30 cellular contexts compared by ENCODE assay signal in genomic region chr22:34301569-34301968, GRCh38.
"Had no signal": no experiment of that assay in that cellular context is flagged by ENCODE, and none has a peak within 500 bp of the region (broad histone marks: within the 10 kb centered on the region; RNA-seq: fewer than 3 reads in every experiment).

No MANE protein-coding gene starts in this region.

- FAIRE-seq: astrocyte, bronchial epithelial cell, colon had no signal

- H3K27me3 ChIP-seq: brain microvascular endothelial cell, esophagus muscularis mucosa, foreskin keratinocyte, gastrocnemius medialis, heart right ventricle had no signal

- H3K36me3 ChIP-seq: brain microvascular endothelial cell, esophagus muscularis mucosa, gastrocnemius medialis, heart right ventricle had no signal

- H3K9me3 ChIP-seq: esophagus muscularis mucosa, gastrocnemius medialis, heart right ventricle had no signal

- ATAC-seq: activated T-cell treated with anti-CD3 and anti-CD28 coated beads, Interleukin-2, amount 50 U/mL, for 72 hours; foreskin keratinocyte; gastrocnemius medialis; T-helper 17 cell had no signal

- H3K4me3 ChIP-seq: dorsolateral prefrontal cortex, esophagus muscularis mucosa, gastrocnemius medialis, heart right ventricle had no signal

- H3K4me1 ChIP-seq: foreskin keratinocyte, gastrocnemius medialis had no signal

- H3K27ac ChIP-seq: brain microvascular endothelial cell, dorsolateral prefrontal cortex, esophagus muscularis mucosa, foreskin keratinocyte, gastrocnemius medialis, heart right ventricle had no signal

- DNase-seq: activated CD4-positive, alpha-beta memory T cell treated with anti-CD3 and anti-CD28 coated beads, Interleukin-2, amount 10 ng/mL, durations not matched to agents 7 days and 5 days; activated CD4-positive, alpha-beta T cell treated with anti-CD3 and anti-CD28 coated beads for 1 hour; activated CD4-positive, alpha-beta T cell treated with anti-CD3 and anti-CD28 coated beads for 4 hours; activated CD4-positive, alpha-beta T cell treated with anti-CD3 and anti-CD28 coated beads, Interleukin-2, amount 10 ng/mL, durations not matched to agents 7 days and 5 days; activated CD4-positive, alpha-beta T cell treated with anti-CD3 and anti-CD28 coated beads, Interleukin-2, amount 50 U/mL, for 4 hours; activated CD8-positive, alpha-beta memory T cell treated with anti-CD3 and anti-CD28 coated beads, Interleukin-2, amount 50 U/mL, for 48 hours; activated gamma-delta T cell; activated naive CD4-positive, alpha-beta T cell; activated naive CD4-positive, alpha-beta T cell treated with anti-CD3 and anti-CD28 coated beads, Interleukin-2, amount 10 ng/mL, durations not matched to agents 7 days and 5 days; activated T-cell treated with anti-CD3 and anti-CD28 coated beads for 4 hours; activated T-cell treated with anti-CD3 and anti-CD28 coated beads, Interleukin-2, amount 50 U/mL, for 24 hours; activated T-cell treated with anti-CD3 and anti-CD28 coated beads, Interleukin-2, amount 50 U/mL, for 72 hours; amniotic stem cell; anterior cingulate cortex; brain microvascular endothelial cell; caudate nucleus; dorsolateral prefrontal cortex; effector memory CD4-positive, alpha-beta T cell; erythroblast; foreskin keratinocyte; gastrocnemius medialis; glutamatergic neuron; heart right ventricle; T-helper 1 cell; T-helper 17 cell; T1000 had no signal
